In genomic region chr1:11013160-11013531, GRCh38 we compare ENCODE assay signal across 8 cellular contexts. TPM values are rescaled to one million over a fixed set of nuclear protein-coding genes. Genes with fewer than 3 reads are reported as not detected.
DNase-seq lines count a peak whose midpoint lies in the region; ATAC-seq and TF ChIP-seq lines count a peak whose summit lies in the region.

No MANE protein-coding gene starts in this region.

- H2AFZ ChIP-seq in OCI-LY3 (ENCODE audit: low read depth, low read length): no peak overlapping the region
- no peak overlapping the region for H2AFZ ChIP-seq in osteoblast (ENCODE audit: low read length)

- H4K20me1 ChIP-seq in OCI-LY3 (ENCODE audit: insufficient read depth, low read length) (peaks cover 17% of the 10 kb centered on the region), osteoblast (ENCODE audit: insufficient read depth, low read length) (peaks cover 33% of the 10 kb centered on the region)

- H3K4me3 Mint-ChIP-seq in endothelial cell (ENCODE audit: unreplicated experiment): peak overlapping the region; percentile 98

- H3K4me3 ChIP-seq in OCI-LY3 (ENCODE audit: low read length): peak overlapping the region; percentile 92
- peak overlapping the region; percentile 99 for H3K4me3 ChIP-seq in osteoblast (ENCODE audit: insufficient read depth, low read length)

- H3K4me2 ChIP-seq in OCI-LY3 (ENCODE audit: low read length) (peak overlapping the region; percentile 90), osteoblast (ENCODE audit: insufficient read depth, low read length) (peak overlapping the region; percentile 87)

- TF ChIP-seq CTCF in OCI-LY3 (IDR thresholded peaks at IDR 0.05; ENCODE audit: low read depth, low read length): no peak
- TF ChIP-seq CTCF in endothelial cell (IDR thresholded peaks at IDR 0.05; ENCODE audit: unreplicated experiment): no peak
- no peak for TF ChIP-seq CTCF in osteoblast (IDR thresholded peaks at IDR 0.05; ENCODE audit: extremely low read depth, low read depth, low read length)
- TF ChIP-seq CTCF in GM13976 (IDR thresholded peaks at IDR 0.05; ENCODE audit: borderline replicate concordance, control extremely low read depth, extremely low read depth, insufficient read depth, missing control alignments): no peak

- H3K27ac ChIP-seq in OCI-LY3 (ENCODE audit: low read length) (no peak overlapping the region), osteoblast (ENCODE audit: low read depth, low read length) (peak overlapping the region; percentile 100)

- H3K27me3 Mint-ChIP-seq in endothelial cell (ENCODE audit: unreplicated experiment): peaks cover 3% of the 10 kb centered on the region

- ATAC-seq in GM18520 (IDR thresholded peaks at IDR 0.05; ENCODE audit: unreplicated experiment) (peak; percentile 8), HG03159 (IDR thresholded peaks at IDR 0.05; ENCODE audit: unreplicated experiment) (no peak)

- H3K79me2 ChIP-seq in OCI-LY3 (ENCODE audit: low read length): peaks cover 28% of the 10 kb centered on the region
- peaks cover 45% of the 10 kb centered on the region for H3K79me2 ChIP-seq in osteoblast (ENCODE audit: insufficient read depth, low read length)

- H3K4me1 Mint-ChIP-seq in endothelial cell (ENCODE audit: unreplicated experiment): peaks cover 15% of the 10 kb centered on the region

- DNase-seq in endothelial cell (ENCODE audit: low spot score) (no peak), osteoblast (ENCODE audit: insufficient read length, low spot score, missing footprints) (no peak), T-helper 9 cell (no peak), HPDE6-E6E7 (ENCODE audit: extremely low spot score) (no peak), GM13976 (ENCODE audit: low spot score) (no peak)

- H3K27me3 ChIP-seq in OCI-LY3 (ENCODE audit: low read depth, low read length) (no peaks in the 10 kb centered on the region), osteoblast (ENCODE audit: insufficient read depth, low read length) (no peaks in the 10 kb centered on the region)

- H3K9me3 ChIP-seq in OCI-LY3 (ENCODE audit: insufficient read depth, low read length): no peaks in the 10 kb centered on the region
- H3K9me3 ChIP-seq in osteoblast (ENCODE audit: low read depth, low read length): no peaks in the 10 kb centered on the region

- H3K36me3 Mint-ChIP-seq in endothelial cell (ENCODE audit: low read depth, unreplicated experiment): peaks cover 22% of the 10 kb centered on the region

- in situ Hi-C loops in GM13976 (cut with MboI; ENCODE audit: low sequenced_read_pairs, unreplicated experiment): no loop called here

- peak overlapping the region; percentile 98 for H3K27ac Mint-ChIP-seq in endothelial cell (ENCODE audit: unreplicated experiment)

- no peaks in the 10 kb centered on the region for H3K9me3 Mint-ChIP-seq in endothelial cell (ENCODE audit: unreplicated experiment)

- H3K4me1 ChIP-seq in OCI-LY3 (ENCODE audit: low read length) (peaks cover 11% of the 10 kb centered on the region), osteoblast (ENCODE audit: insufficient read depth, low read length) (peaks cover 14% of the 10 kb centered on the region)

- H3K36me3 ChIP-seq in OCI-LY3 (replicated peaks; ENCODE audit: low read depth, low read length) (peaks cover 23% of the 10 kb centered on the region), osteoblast (ENCODE audit: insufficient read depth, low read length) (peaks cover 40% of the 10 kb centered on the region)

- peak overlapping the region; percentile 77 for H3K9ac ChIP-seq in OCI-LY3 (ENCODE audit: low read length)

RNA-seq across cellular contexts. Expression of gene TARDBP, which starts 0.7 kb away (rescaled TPM):
- total RNA-seq in endothelial cell (ENCODE audit: unreplicated experiment) (161 TPM), osteoblast (70.4 and 71.7 TPM in 2 replicates)

RNA-seq across cellular contexts. Expression of gene MASP2, which starts 33.9 kb away (rescaled TPM):
- total RNA-seq in endothelial cell (ENCODE audit: unreplicated experiment): not detected
- total RNA-seq in osteoblast: not detected in 2 replicates

RNA-seq across cellular contexts. Expression of gene SRM, which starts 46.7 kb away (rescaled TPM):
- total RNA-seq in endothelial cell (ENCODE audit: unreplicated experiment): 51.0 TPM
- 21.0 and 24.2 TPM in 2 replicates for total RNA-seq in osteoblast
